Comparison of ENCODE assay signal across 3 cellular contexts in the genomic region with DNA sequence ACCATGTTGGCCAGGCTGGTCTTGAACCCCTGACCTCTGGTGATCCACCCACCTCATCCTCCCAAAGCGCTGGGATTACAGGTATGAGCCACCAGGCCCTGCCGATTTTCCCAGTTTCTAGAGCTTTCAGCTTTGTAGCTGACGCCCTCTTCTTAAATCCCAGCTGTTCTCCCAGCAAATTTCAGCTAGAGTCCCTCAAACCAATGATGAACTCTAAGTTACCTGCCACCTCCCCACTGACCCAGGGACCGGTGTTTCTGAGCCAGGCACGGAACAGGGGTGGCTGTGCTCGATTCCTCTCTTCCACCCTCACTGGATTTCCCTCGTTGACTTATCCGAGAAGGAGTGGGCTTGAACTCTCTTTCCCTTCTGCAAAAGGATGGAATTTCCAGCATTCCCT.
TF ChIP-seq lines count a peak whose summit lies in the region.

No MANE protein-coding gene starts in this region.

TF ChIP-seq in SK-N-SH, 30 proteins besides CTCF, POLR2A, EP300 and RAD21 (continued from another document):
- TF ChIP-seq, protein P1, sequence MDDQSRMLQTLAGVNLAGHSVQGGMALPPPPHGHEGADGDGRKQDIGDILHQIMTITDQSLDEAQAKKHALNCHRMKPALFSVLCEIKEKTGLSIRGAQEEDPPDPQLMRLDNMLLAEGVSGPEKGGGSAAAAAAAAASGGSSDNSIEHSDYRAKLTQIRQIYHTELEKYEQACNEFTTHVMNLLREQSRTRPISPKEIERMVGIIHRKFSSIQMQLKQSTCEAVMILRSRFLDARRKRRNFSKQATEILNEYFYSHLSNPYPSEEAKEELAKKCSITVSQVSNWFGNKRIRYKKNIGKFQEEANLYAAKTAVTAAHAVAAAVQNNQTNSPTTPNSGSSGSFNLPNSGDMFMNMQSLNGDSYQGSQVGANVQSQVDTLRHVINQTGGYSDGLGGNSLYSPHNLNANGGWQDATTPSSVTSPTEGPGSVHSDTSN (IDR thresholded peaks at IDR 0.05), result no peak
- TF ChIP-seq NFIC (IDR thresholded peaks at IDR 0.05; ENCODE audit: borderline replicate concordance) (no peak), FOXJ3 (CRISPR knock-in tag; IDR thresholded peaks at IDR 0.05) (no peak), GABPA (IDR thresholded peaks at IDR 0.05; ENCODE audit: low read depth) (no peak), YY1 (IDR thresholded peaks at IDR 0.05; ENCODE audit: low read depth) (no peak), USF2 (IDR thresholded peaks at IDR 0.05; ENCODE audit: borderline replicate concordance, low read depth, low read length) (no peak), SMC3 (IDR thresholded peaks at IDR 0.05; ENCODE audit: low read depth, low read length) (no peak), EZH2phosphoT487 (IDR thresholded peaks at IDR 0.05; ENCODE audit: borderline replicate concordance, low read depth) (no peak), RCOR1 (IDR thresholded peaks at IDR 0.05; ENCODE audit: low read length) (no peak), RFX5 (IDR thresholded peaks at IDR 0.05; ENCODE audit: low read length) (no peak)

TF ChIP-seq in SK-N-SH treated with all-trans-retinoic acid at 6 μM for 48 hours, 23 proteins besides CTCF, POLR2A, EP300 and RAD21 (continued from another document):
- TF ChIP-seq PATZ1 (CRISPR knock-in tag; IDR thresholded peaks at IDR 0.05; ENCODE audit: borderline replicate concordance) (no peak), CSDC2 (CRISPR knock-in tag; IDR thresholded peaks at IDR 0.05) (no peak), ISL1 (CRISPR knock-in tag; IDR thresholded peaks at IDR 0.05) (no peak), ZNF70 (CRISPR knock-in tag; IDR thresholded peaks at IDR 0.05) (no peak), TCF4 (CRISPR knock-in tag; IDR thresholded peaks at IDR 0.05; ENCODE audit: borderline replicate concordance) (no peak), ZC3H10 (CRISPR knock-in tag; IDR thresholded peaks at IDR 0.05) (no peak), BACH2 (CRISPR knock-in tag; IDR thresholded peaks at IDR 0.05; ENCODE audit: borderline replicate concordance) (no peak), ARNTL (CRISPR knock-in tag; IDR thresholded peaks at IDR 0.05; ENCODE audit: borderline replicate concordance, low read depth) (no peak), GLIS3 (CRISPR knock-in tag; IDR thresholded peaks at IDR 0.05) (no peak), CREB5 (CRISPR knock-in tag; IDR thresholded peaks at IDR 0.05; ENCODE audit: low read depth) (no peak)
- TF ChIP-seq, protein P2, sequence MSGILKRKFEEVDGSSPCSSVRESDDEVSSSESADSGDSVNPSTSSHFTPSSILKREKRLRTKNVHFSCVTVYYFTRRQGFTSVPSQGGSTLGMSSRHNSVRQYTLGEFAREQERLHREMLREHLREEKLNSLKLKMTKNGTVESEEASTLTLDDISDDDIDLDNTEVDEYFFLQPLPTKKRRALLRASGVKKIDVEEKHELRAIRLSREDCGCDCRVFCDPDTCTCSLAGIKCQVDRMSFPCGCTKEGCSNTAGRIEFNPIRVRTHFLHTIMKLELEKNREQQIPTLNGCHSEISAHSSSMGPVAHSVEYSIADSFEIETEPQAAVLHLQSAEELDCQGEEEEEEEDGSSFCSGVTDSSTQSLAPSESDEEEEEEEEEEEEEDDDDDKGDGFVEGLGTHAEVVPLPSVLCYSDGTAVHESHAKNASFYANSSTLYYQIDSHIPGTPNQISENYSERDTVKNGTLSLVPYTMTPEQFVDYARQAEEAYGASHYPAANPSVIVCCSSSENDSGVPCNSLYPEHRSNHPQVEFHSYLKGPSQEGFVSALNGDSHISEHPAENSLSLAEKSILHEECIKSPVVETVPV (CRISPR knock-in tag; IDR thresholded peaks at IDR 0.05), result no peak

TF ChIP-seq in GM23338, 12 proteins besides CTCF, POLR2A, EP300 and RAD21 (continued from another document):
- TF ChIP-seq ETS1 (IDR thresholded peaks at IDR 0.05), result no peak
- TF ChIP-seq CREB1 (CRISPR knock-in tag; IDR thresholded peaks at IDR 0.05; ENCODE audit: low read depth), result no peak
- no peak for TF ChIP-seq JUNB (IDR thresholded peaks at IDR 0.05; ENCODE audit: unreplicated experiment)
- TF ChIP-seq REST (IDR thresholded peaks at IDR 0.05; ENCODE audit: unreplicated experiment), result no peak
- TF ChIP-seq POLR2AphosphoS5 (IDR thresholded peaks at IDR 0.05; ENCODE audit: low read depth), result no peak
- TF ChIP-seq ZNF331 (CRISPR knock-in tag; IDR thresholded peaks at IDR 0.05; ENCODE audit: low read depth), result no peak
- TF ChIP-seq STAT1 (IDR thresholded peaks at IDR 0.05; ENCODE audit: unreplicated experiment), result no peak
- no peak for TF ChIP-seq ZNF114 (CRISPR knock-in tag; IDR thresholded peaks at IDR 0.05)
- TF ChIP-seq EZH2 (IDR thresholded peaks at IDR 0.05; ENCODE audit: low read depth, unreplicated experiment), result no peak
- TF ChIP-seq ZNF462 (CRISPR knock-in tag; IDR thresholded peaks at IDR 0.05), result no peak
- TF ChIP-seq EZH2phosphoT487 (IDR thresholded peaks at IDR 0.05; ENCODE audit: unreplicated experiment), result no peak
